Comparison of ENCODE assay signal across 8 cellular contexts in genomic region chr15:69593981-69594966, GRCh38.
DNase-seq lines count a peak whose midpoint lies in the region; ATAC-seq and TF ChIP-seq lines count a peak whose summit lies in the region.

No MANE protein-coding gene starts in this region.

- TF ChIP-seq CTCF in PC-9 (conservative IDR thresholded peaks at IDR 0.05) (no peak), heart left ventricle (IDR thresholded peaks at IDR 0.05) (no peak), stomach (IDR thresholded peaks at IDR 0.05) (no peak)

- H3K4me1 ChIP-seq in PC-9 (replicated peaks; ENCODE audit: insufficient read depth) (peaks cover 49% of the 10 kb centered on the region), heart left ventricle (peaks cover 0 to 30% (median 25%) of the 10 kb centered on the region in 12 donors), stomach (peaks cover 32 to 57% (median 54%) of the 10 kb centered on the region in 4 donors)

- H4K20me1 ChIP-seq in PC-9 (ENCODE audit: insufficient read depth): no peaks in the 10 kb centered on the region

- peak overlapping the region; percentile 85 for H3K27ac ChIP-seq in PC-9
- peak overlapping the region; percentile 71 to 98 (median 87) for H3K27ac ChIP-seq in heart left ventricle
- peak overlapping the region; percentile 78 to 88 (median 81) for H3K27ac ChIP-seq in stomach

- peak overlapping the region; percentile 77 for H3K4me2 ChIP-seq in PC-9

- H3K9me3 ChIP-seq in PC-9 (ENCODE audit: insufficient read depth, low read depth): no peaks in the 10 kb centered on the region
- H3K9me3 ChIP-seq in heart left ventricle: no peaks in the 10 kb centered on the region
- H3K9me3 ChIP-seq in stomach: no peaks in the 10 kb centered on the region

- H3K27me3 ChIP-seq in PC-9 (ENCODE audit: insufficient read depth, low read depth) (peaks cover 27% of the 10 kb centered on the region), heart left ventricle (peaks cover 0 to 5% (median 0%) of the 10 kb centered on the region in 9 donors), stomach (no peaks in the 10 kb centered on the region)

- no TSS peak for BruUV-seq in PC-9 (replicated peaks; lab: Mats Ljungman, UMichigan)

- no peak overlapping the region for H2AFZ ChIP-seq in PC-9

- WGBS in heart left ventricle, 4 donors: 30 to 43% (median 34%) methylated on average over 24 of the region's 24 CpGs
- WGBS in stomach, 5 donors: 9 to 15% (median 12%) methylated on average over 22 to 24 of the region's 24 CpGs

- no peak for TF ChIP-seq POLR2A in heart left ventricle (IDR thresholded peaks at IDR 0.05)
- no peak for TF ChIP-seq POLR2A in stomach (IDR thresholded peaks at IDR 0.05)

- intact Hi-C loops in PC-9 (cut with micrococcal nuclease; ENCODE audit: unreplicated experiment): loop anchor here (2.0 to 5.0 kb wide), 4 partner anchors 72 to 498 kb away; no protein-coding TSS in a partner anchor
- intact Hi-C loops in heart left ventricle (cut with DNase I): loop anchor here in 4 of 10 donors (2.0 to 10.0 kb wide), 2 partner anchors 501 to 505 kb away; partner anchors contain the start of gene TLE3 (in 2 of the 4)
- intact Hi-C loops in stomach (cut with DNase I; ENCODE audit: low total_unique reads): no loop called here

- ATAC-seq in heart left ventricle: peak; percentile 33 to 60 (median 52)
- ATAC-seq in GM19397 (IDR thresholded peaks at IDR 0.05; ENCODE audit: unreplicated experiment): no peak
- no peak for ATAC-seq in HG03196 (IDR thresholded peaks at IDR 0.05; ENCODE audit: unreplicated experiment)
- ATAC-seq in HG02763 (IDR thresholded peaks at IDR 0.05; ENCODE audit: unreplicated experiment): no peak

- no peak for TF ChIP-seq EP300 in stomach (IDR thresholded peaks at IDR 0.05)

- H3K4me3 ChIP-seq in PC-9: peak overlapping the region; percentile 5; the same call in 1 of the 2 replicates
- H3K4me3 ChIP-seq in heart left ventricle: peak overlapping the region in 1 of 12 donors; percentile 1
- H3K4me3 ChIP-seq in stomach: peak overlapping the region in 1 of 4 donors; percentile 13

- no peaks in the 10 kb centered on the region for H3K79me2 ChIP-seq in PC-9 (ENCODE audit: low read depth)

- no peaks in the 10 kb centered on the region for H3K36me3 ChIP-seq in PC-9 (ENCODE audit: low read depth)
- no peaks in the 10 kb centered on the region for H3K36me3 ChIP-seq in heart left ventricle
- H3K36me3 ChIP-seq in stomach: no peaks in the 10 kb centered on the region

- peaks cover 25% of the 10 kb centered on the region; the same call in 1 of the 2 replicates for H3F3A ChIP-seq in PC-9 (ENCODE audit: insufficient read depth, low read depth)

- POLR2A ChIA-PET in PC-9 (lab: Charles Lee; ENCODE audit: unreplicated experiment): interaction anchor here (0.7 to 0.9 kb wide), 2 partner anchors 127 to 509 kb away, joined by 3 to 7 read pairs; no protein-coding TSS in a partner anchor

- CTCF ChIA-PET in PC-9 (lab: Charles Lee): interaction anchor here (0.6 to 0.8 kb wide), 4 partner anchors 13 to 631 kb away, joined by 3 read pairs; no protein-coding TSS in a partner anchor

- DNase-seq in LoVo (ENCODE audit: low spot score) (peak; percentile 92), PC-9 (peak; percentile 83 to 98), heart left ventricle (peak; percentile 42 to 74 (median 53)), stomach (peak; percentile 92), activated gamma-delta T cell (lab: John Stamatoyannopoulos, UW) (no peak)

- H3K9me2 ChIP-seq in PC-9 (ENCODE audit: insufficient read depth): no peaks in the 10 kb centered on the region

Comparison
In these comparisons a context has a peak if more than half of its experiments do, and no peak if none do; other contexts are left out.
1. ATAC-seq: peak in heart left ventricle (4 of 4); none in GM19397 (single experiment), HG03196 (single experiment) and HG02763 (single experiment).
2. Peak in every context shown above with its lines, with median percentiles within 50 percentile points of each other: H3K27ac ChIP-seq.